Comparison of ENCODE assay signal across 17 cellular contexts in genomic region chr1:222844108-222844779, GRCh38. TPM values are rescaled to one million over a fixed set of nuclear protein-coding genes. Genes with fewer than 3 reads are reported as not detected.
DNase-seq lines count a peak whose midpoint lies in the region; ATAC-seq and TF ChIP-seq lines count a peak whose summit lies in the region.
"Had no signal": no experiment of that assay in that cellular context is flagged by ENCODE, and none has a peak within 500 bp of the region (broad histone marks: within the 10 kb centered on the region; RNA-seq: fewer than 3 reads in every experiment).

No MANE protein-coding gene starts in this region.

- CTCF ChIA-PET in HEK293 (lab: Yijun Ruan, JAX) = interaction anchor here (0.7 kb wide), 1 partner anchor 16 kb away, joined by 5 read pairs; no protein-coding TSS in a partner anchor
- CTCF ChIA-PET in PC-9 (lab: Charles Lee) = no interaction called here

- no peaks in the 10 kb centered on the region for H3K27me3 ChIP-seq in iPS-18a (ENCODE audit: control insufficient read depth, insufficient read depth, low read length)
- H3K27me3 ChIP-seq in gastrocnemius medialis = no peaks in the 10 kb centered on the region
- H3K27me3 ChIP-seq in PC-9 (ENCODE audit: insufficient read depth, low read depth) = no peaks in the 10 kb centered on the region
- H3K27me3 ChIP-seq: esophagus squamous epithelium had no signal

- H3K9me3 ChIP-seq in HEK293 (ENCODE audit: control insufficient read depth, insufficient read depth, low read depth, low read length) = no peaks in the 10 kb centered on the region
- no peaks in the 10 kb centered on the region for H3K9me3 ChIP-seq in iPS-18a (ENCODE audit: control insufficient read depth, low read depth, low read length)
- no peaks in the 10 kb centered on the region for H3K9me3 ChIP-seq in gastrocnemius medialis
- no peaks in the 10 kb centered on the region for H3K9me3 ChIP-seq in PC-9 (ENCODE audit: insufficient read depth, low read depth)
- H3K9me3 ChIP-seq: esophagus squamous epithelium, psoas muscle had no signal

- intact Hi-C loops in sciatic nerve (cut with DNase I) (no loop called here), gastrocnemius medialis (cut with DNase I; ENCODE audit: low total_unique reads) (no loop called here), PC-9 (cut with micrococcal nuclease; ENCODE audit: unreplicated experiment) (no loop called here)

- no peaks in the 10 kb centered on the region for H3K36me3 ChIP-seq in HEK293 (ENCODE audit: control insufficient read depth in 2 of 2, insufficient read depth in 1 of 2, low read length in 2 of 2)
- no peaks in the 10 kb centered on the region for H3K36me3 ChIP-seq in iPS-18a (ENCODE audit: control insufficient read depth, low read depth, low read length)
- H3K36me3 ChIP-seq in gastrocnemius medialis = no peaks in the 10 kb centered on the region
- H3K36me3 ChIP-seq in PC-9 (ENCODE audit: low read depth) = no peaks in the 10 kb centered on the region
- H3K36me3 ChIP-seq: esophagus squamous epithelium had no signal

- H3K79me2 ChIP-seq in PC-9 (ENCODE audit: low read depth) = no peaks in the 10 kb centered on the region

- POLR2A ChIA-PET in HEK293 (lab: Yijun Ruan, JAX) = no interaction called here
- POLR2A ChIA-PET in PC-9 (lab: Charles Lee; ENCODE audit: unreplicated experiment) = no interaction called here

- H3K9me3 Mint-ChIP-seq in brain = peaks cover 2 to 22% (median 7%) of the 10 kb centered on the region in 5 experiments
- H3K9me3 Mint-ChIP-seq: activated CD4-positive, alpha-beta T cell treated with anti-CD3 and anti-CD28 coated beads, Interleukin-2, amount 10 ng/mL, durations not matched to agents 24 days and 14 days; activated T-cell treated with anti-CD3 and anti-CD28 coated beads, Interleukin-2, amount 50 U/mL, for 24 hours; immature natural killer cell had no signal

- peaks cover 16% of the 10 kb centered on the region for H3K4me1 Mint-ChIP-seq in brain
- H3K4me1 Mint-ChIP-seq: activated CD4-positive, alpha-beta T cell treated with anti-CD3 and anti-CD28 coated beads, Interleukin-2, amount 10 ng/mL, durations not matched to agents 24 days and 14 days; immature natural killer cell had no signal

- H3K27ac ChIP-seq in HEK293 (ENCODE audit: extremely low read depth, low read depth, low read length) (no peak overlapping the region), iPS-18a (ENCODE audit: low read length) (peak overlapping the region; percentile 57), gastrocnemius medialis (no peak overlapping the region), PC-9 (no peak overlapping the region)
- H3K27ac ChIP-seq: coronary artery, esophagus squamous epithelium, psoas muscle had no signal

- TF ChIP-seq CTCF in HEK293 (tag by site-specific recombination; IDR thresholded peaks at IDR 0.05) (no peak), brain (conservative IDR thresholded peaks at IDR 0.05) (no peak), gastrocnemius medialis (IDR thresholded peaks at IDR 0.05 in 4 of 5, conservative IDR thresholded peaks at IDR 0.05 in 1 of 5) (no peak), PC-9 (conservative IDR thresholded peaks at IDR 0.05) (no peak)

- peak overlapping the region in 1 of 5 experiments; percentile 47 for H3K4me3 Mint-ChIP-seq in brain
- H3K4me3 Mint-ChIP-seq: activated CD4-positive, alpha-beta T cell treated with anti-CD3 and anti-CD28 coated beads, Interleukin-2, amount 10 ng/mL, durations not matched to agents 24 days and 14 days; activated T-cell treated with anti-CD3 and anti-CD28 coated beads, Interleukin-2, amount 50 U/mL, for 24 hours; immature natural killer cell had no signal

- in situ Hi-C loops in gastrocnemius medialis (cut with MboI; ENCODE audit: low sequenced_read_pairs in 4 of 4) = no loop called here

- no peak for TF ChIP-seq POLR2A in gastrocnemius medialis (IDR thresholded peaks at IDR 0.05)

- BruUV-seq in PC-9 (replicated peaks; lab: Mats Ljungman, UMichigan) = no TSS peak

- no peaks in the 10 kb centered on the region for H3K9me2 ChIP-seq in PC-9 (ENCODE audit: insufficient read depth)

- peak overlapping the region in 4 of 5 experiments; percentile 4 to 52 (median 21) for H3K27ac Mint-ChIP-seq in brain
- H3K27ac Mint-ChIP-seq: activated CD4-positive, alpha-beta T cell treated with anti-CD3 and anti-CD28 coated beads, Interleukin-2, amount 10 ng/mL, durations not matched to agents 24 days and 14 days; activated T-cell treated with anti-CD3 and anti-CD28 coated beads, Interleukin-2, amount 50 U/mL, for 24 hours; immature natural killer cell had no signal

- H2AFZ ChIP-seq in PC-9 = no peak overlapping the region

- ATAC-seq in sciatic nerve = peak; percentile 67
- no peak for ATAC-seq in gastrocnemius medialis
- ATAC-seq in HG03280 (IDR thresholded peaks at IDR 0.05; ENCODE audit: unreplicated experiment) = no peak
- ATAC-seq: psoas muscle had no signal

- H3K36me3 Mint-ChIP-seq in brain = peaks cover 22% of the 10 kb centered on the region
- H3K36me3 Mint-ChIP-seq: immature natural killer cell had no signal

- no peaks in the 10 kb centered on the region for H4K20me1 ChIP-seq in PC-9 (ENCODE audit: insufficient read depth)

- no peak overlapping the region for H3K4me3 ChIP-seq in HEK293 (ENCODE audit: low read depth, low read length)
- H3K4me3 ChIP-seq in iPS-18a (ENCODE audit: low read length) = no peak overlapping the region
- H3K4me3 ChIP-seq in gastrocnemius medialis = no peak overlapping the region
- H3K4me3 ChIP-seq in PC-9 = no peak overlapping the region
- H3K4me3 ChIP-seq: coronary artery, esophagus squamous epithelium, psoas muscle had no signal

- peaks cover 9% of the 10 kb centered on the region; the same call in 1 of the 2 replicates for H3K4me1 ChIP-seq in HEK293 (ENCODE audit: control insufficient read depth, insufficient read depth, low read length)
- peaks cover 18% of the 10 kb centered on the region for H3K4me1 ChIP-seq in iPS-18a (ENCODE audit: control insufficient read depth, low read depth, low read length)
- H3K4me1 ChIP-seq in gastrocnemius medialis = no peaks in the 10 kb centered on the region
- H3K4me1 ChIP-seq in PC-9 (replicated peaks; ENCODE audit: insufficient read depth) = no peaks in the 10 kb centered on the region
- H3K4me1 ChIP-seq: esophagus squamous epithelium, psoas muscle had no signal

- H3K27me3 Mint-ChIP-seq in brain = no peaks in the 10 kb centered on the region
- H3K27me3 Mint-ChIP-seq: activated CD4-positive, alpha-beta T cell treated with anti-CD3 and anti-CD28 coated beads, Interleukin-2, amount 10 ng/mL, durations not matched to agents 24 days and 14 days; activated T-cell treated with anti-CD3 and anti-CD28 coated beads, Interleukin-2, amount 50 U/mL, for 24 hours had no signal

- H3F3A ChIP-seq in PC-9 (ENCODE audit: insufficient read depth, low read depth) = no peaks in the 10 kb centered on the region

- H3K9ac ChIP-seq in iPS-18a (ENCODE audit: low read length) = peak overlapping the region; percentile 45

- DNase-seq in sciatic nerve (ENCODE audit: low spot score) (no peak), gastrocnemius medialis (no peak), NCI-H187 treated with DMSO at 0.1 percent for 48 hours (lab: John Stamatoyannopoulos, UW) (no peak), PC-9 (no peak)
- DNase-seq: activated CD4-positive, alpha-beta T cell treated with anti-CD3 and anti-CD28 coated beads, Interleukin-2, amount 10 ng/mL, durations not matched to agents 24 days and 14 days; activated T-cell treated with anti-CD3 and anti-CD28 coated beads, Interleukin-2, amount 50 U/mL, for 24 hours; esophagus squamous epithelium; immature natural killer cell; NCI-H1092 treated with DMSO at 0.1 percent for 48 hours; NK-92 treated with Interleukin-12 subunit alpha and Interleukin-12 subunit beta, amount 100 ng/mL, for 24 hours; psoas muscle; Right ventricle myocardium superior had no signal

- no peak overlapping the region for H3K4me2 ChIP-seq in PC-9

TF ChIP-seq in HEK293, 187 proteins besides CTCF, POLR2A, EP300 and RAD21 (continues in another document):
- no peak for TF ChIP-seq SP3 (tag by site-specific recombination; IDR thresholded peaks at IDR 0.05)
- peak; percentile 23 for TF ChIP-seq ZBTB17 (tag by site-specific recombination; IDR thresholded peaks at IDR 0.05)
- TF ChIP-seq ZNF239 (tag by site-specific recombination; IDR thresholded peaks at IDR 0.05) = no peak
- TF ChIP-seq GLIS2 (tag by site-specific recombination; IDR thresholded peaks at IDR 0.05) = no peak
- TF ChIP-seq ZNF394 (tag by site-specific recombination; IDR thresholded peaks at IDR 0.05; ENCODE audit: borderline replicate concordance) = no peak
- TF ChIP-seq ZNF280C (tag by site-specific recombination; IDR thresholded peaks at IDR 0.05) = no peak
- TF ChIP-seq GLIS1 (tag by site-specific recombination; IDR thresholded peaks at IDR 0.05) = no peak
- TF ChIP-seq TCF7L2 (IDR thresholded peaks at IDR 0.05; ENCODE audit: borderline replicate concordance, low read depth, low read length) = no peak
- no peak for TF ChIP-seq MYNN (tag by site-specific recombination; IDR thresholded peaks at IDR 0.05; ENCODE audit: borderline replicate concordance)
- no peak for TF ChIP-seq ZNF10 (tag by site-specific recombination; IDR thresholded peaks at IDR 0.05)
- TF ChIP-seq ZNF184 (tag by site-specific recombination; IDR thresholded peaks at IDR 0.05) = no peak
- TF ChIP-seq ZNF623 (tag by site-specific recombination; IDR thresholded peaks at IDR 0.05) = no peak

RNA-seq across cellular contexts. Expression of gene DISP1, which starts 29.4 kb away (rescaled TPM):
- polyA plus RNA-seq in brain (ENCODE audit: insufficient read depth, low read depth, low replicate concordance) = 2.9 TPM
- total RNA-seq in sciatic nerve (23.9 TPM), gastrocnemius medialis (1 to 10 TPM; 2.4 to 3.7 (median 2.9) TPM), PC-9 (2021) (4.9 and 6.9 TPM in 2 replicates)
